ENCODE assay signal across 1 cellular context in the genomic region with DNA sequence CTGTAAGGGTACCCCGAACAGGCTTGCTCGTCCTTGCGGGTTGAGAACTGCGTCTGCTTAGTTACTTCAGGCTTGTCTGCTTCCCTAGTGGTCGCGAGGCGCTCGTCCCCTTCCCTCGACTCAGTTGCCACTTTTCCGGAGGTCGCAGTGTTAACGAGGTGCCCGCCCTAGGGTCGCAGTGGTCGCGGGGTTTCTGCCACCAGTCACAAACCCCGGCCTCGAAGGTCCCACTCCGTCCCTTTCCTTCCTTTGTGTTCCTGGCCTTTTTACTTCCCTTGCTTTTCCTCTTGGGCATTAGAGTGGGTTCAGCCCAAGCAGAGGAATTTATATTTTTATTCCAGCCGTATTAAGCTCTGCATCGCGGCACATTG.
A peak's percentile ranks its signal among the peaks of the same experiment; 100 is the strongest.
TF ChIP-seq lines count a peak whose summit lies in the region.

No MANE protein-coding gene starts in this region.

TF ChIP-seq in HepG2, 621 proteins besides CTCF, POLR2A, EP300 and RAD21 (continued from another document):
- TF ChIP-seq, protein P1, sequence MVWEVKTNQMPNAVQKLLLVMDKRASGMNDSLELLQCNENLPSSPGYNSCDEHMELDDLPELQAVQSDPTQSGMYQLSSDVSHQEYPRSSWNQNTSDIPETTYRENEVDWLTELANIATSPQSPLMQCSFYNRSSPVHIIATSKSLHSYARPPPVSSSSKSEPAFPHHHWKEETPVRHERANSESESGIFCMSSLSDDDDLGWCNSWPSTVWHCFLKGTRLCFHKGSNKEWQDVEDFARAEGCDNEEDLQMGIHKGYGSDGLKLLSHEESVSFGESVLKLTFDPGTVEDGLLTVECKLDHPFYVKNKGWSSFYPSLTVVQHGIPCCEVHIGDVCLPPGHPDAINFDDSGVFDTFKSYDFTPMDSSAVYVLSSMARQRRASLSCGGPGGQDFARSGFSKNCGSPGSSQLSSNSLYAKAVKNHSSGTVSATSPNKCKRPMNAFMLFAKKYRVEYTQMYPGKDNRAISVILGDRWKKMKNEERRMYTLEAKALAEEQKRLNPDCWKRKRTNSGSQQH (CRISPR knock-in tag; IDR thresholded peaks at IDR 0.05; ENCODE audit: low read depth): no peak; the same call in 1 of the 2 replicates
- no peak for TF ChIP-seq NCOA2 (CRISPR knock-in tag; IDR thresholded peaks at IDR 0.05)
- peak; percentile 38 for TF ChIP-seq ZNF232 (CRISPR knock-in tag; IDR thresholded peaks at IDR 0.05; ENCODE audit: borderline replicate concordance)
- TF ChIP-seq KDM6A (CRISPR knock-in tag; IDR thresholded peaks at IDR 0.05; ENCODE audit: low read depth): no peak
- no peak for TF ChIP-seq HNRNPH1 (optimal IDR thresholded peaks at IDR 0.05; ENCODE audit: low read depth, low read length)
- no peak; the same call in 1 of the 2 replicates for TF ChIP-seq ZNF615 (CRISPR knock-in tag; IDR thresholded peaks at IDR 0.05; ENCODE audit: borderline replicate concordance)
- no peak for TF ChIP-seq HCFC1 (IDR thresholded peaks at IDR 0.05; ENCODE audit: low read depth, low read length)
- TF ChIP-seq, protein P2, sequence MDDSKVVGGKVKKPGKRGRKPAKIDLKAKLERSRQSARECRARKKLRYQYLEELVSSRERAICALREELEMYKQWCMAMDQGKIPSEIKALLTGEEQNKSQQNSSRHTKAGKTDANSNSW (CRISPR knock-in tag; IDR thresholded peaks at IDR 0.05; ENCODE audit: borderline replicate concordance): no peak
- TF ChIP-seq DMAP1 (CRISPR knock-in tag; IDR thresholded peaks at IDR 0.05): 0 out of 2 replicates have a peak, but pooled peaks have one; percentile 21
- no peak for TF ChIP-seq ARHGAP35 (CRISPR knock-in tag; IDR thresholded peaks at IDR 0.05; ENCODE audit: borderline replicate concordance)
- no peak for TF ChIP-seq LCORL (IDR thresholded peaks at IDR 0.05)
- TF ChIP-seq LCORL (CRISPR knock-in tag; IDR thresholded peaks at IDR 0.05): no peak
- TF ChIP-seq ZNF556 (CRISPR knock-in tag; IDR thresholded peaks at IDR 0.05; ENCODE audit: borderline replicate concordance): 0 out of 2 replicates have a peak, but pooled peaks have one; percentile 37
- TF ChIP-seq, protein P3, sequence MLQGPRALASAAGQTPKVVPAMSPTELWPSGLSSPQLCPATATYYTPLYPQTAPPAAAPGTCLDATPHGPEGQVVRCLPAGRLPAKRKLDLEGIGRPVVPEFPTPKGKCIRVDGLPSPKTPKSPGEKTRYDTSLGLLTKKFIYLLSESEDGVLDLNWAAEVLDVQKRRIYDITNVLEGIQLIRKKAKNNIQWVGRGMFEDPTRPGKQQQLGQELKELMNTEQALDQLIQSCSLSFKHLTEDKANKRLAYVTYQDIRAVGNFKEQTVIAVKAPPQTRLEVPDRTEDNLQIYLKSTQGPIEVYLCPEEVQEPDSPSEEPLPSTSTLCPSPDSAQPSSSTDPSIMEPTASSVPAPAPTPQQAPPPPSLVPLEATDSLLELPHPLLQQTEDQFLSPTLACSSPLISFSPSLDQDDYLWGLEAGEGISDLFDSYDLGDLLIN (CRISPR knock-in tag; IDR thresholded peaks at IDR 0.05; ENCODE audit: borderline replicate concordance): 0 out of 2 replicates have a peak, but pooled peaks have one; percentile 8
- TF ChIP-seq, protein P4, sequence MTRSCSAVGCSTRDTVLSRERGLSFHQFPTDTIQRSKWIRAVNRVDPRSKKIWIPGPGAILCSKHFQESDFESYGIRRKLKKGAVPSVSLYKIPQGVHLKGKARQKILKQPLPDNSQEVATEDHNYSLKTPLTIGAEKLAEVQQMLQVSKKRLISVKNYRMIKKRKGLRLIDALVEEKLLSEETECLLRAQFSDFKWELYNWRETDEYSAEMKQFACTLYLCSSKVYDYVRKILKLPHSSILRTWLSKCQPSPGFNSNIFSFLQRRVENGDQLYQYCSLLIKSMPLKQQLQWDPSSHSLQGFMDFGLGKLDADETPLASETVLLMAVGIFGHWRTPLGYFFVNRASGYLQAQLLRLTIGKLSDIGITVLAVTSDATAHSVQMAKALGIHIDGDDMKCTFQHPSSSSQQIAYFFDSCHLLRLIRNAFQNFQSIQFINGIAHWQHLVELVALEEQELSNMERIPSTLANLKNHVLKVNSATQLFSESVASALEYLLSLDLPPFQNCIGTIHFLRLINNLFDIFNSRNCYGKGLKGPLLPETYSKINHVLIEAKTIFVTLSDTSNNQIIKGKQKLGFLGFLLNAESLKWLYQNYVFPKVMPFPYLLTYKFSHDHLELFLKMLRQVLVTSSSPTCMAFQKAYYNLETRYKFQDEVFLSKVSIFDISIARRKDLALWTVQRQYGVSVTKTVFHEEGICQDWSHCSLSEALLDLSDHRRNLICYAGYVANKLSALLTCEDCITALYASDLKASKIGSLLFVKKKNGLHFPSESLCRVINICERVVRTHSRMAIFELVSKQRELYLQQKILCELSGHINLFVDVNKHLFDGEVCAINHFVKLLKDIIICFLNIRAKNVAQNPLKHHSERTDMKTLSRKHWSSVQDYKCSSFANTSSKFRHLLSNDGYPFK (CRISPR knock-in tag; IDR thresholded peaks at IDR 0.05; ENCODE audit: borderline replicate concordance): 0 out of 2 replicates have a peak, but pooled peaks have one; percentile 10
- TF ChIP-seq ZFP1 (CRISPR knock-in tag; IDR thresholded peaks at IDR 0.05): peak; percentile 4; the same call in 1 of the 2 replicates
- TF ChIP-seq, protein P5, sequence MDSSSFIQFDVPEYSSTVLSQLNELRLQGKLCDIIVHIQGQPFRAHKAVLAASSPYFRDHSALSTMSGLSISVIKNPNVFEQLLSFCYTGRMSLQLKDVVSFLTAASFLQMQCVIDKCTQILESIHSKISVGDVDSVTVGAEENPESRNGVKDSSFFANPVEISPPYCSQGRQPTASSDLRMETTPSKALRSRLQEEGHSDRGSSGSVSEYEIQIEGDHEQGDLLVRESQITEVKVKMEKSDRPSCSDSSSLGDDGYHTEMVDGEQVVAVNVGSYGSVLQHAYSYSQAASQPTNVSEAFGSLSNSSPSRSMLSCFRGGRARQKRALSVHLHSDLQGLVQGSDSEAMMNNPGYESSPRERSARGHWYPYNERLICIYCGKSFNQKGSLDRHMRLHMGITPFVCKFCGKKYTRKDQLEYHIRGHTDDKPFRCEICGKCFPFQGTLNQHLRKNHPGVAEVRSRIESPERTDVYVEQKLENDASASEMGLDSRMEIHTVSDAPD (CRISPR knock-in tag; IDR thresholded peaks at IDR 0.05): no peak
- TF ChIP-seq, protein P6, sequence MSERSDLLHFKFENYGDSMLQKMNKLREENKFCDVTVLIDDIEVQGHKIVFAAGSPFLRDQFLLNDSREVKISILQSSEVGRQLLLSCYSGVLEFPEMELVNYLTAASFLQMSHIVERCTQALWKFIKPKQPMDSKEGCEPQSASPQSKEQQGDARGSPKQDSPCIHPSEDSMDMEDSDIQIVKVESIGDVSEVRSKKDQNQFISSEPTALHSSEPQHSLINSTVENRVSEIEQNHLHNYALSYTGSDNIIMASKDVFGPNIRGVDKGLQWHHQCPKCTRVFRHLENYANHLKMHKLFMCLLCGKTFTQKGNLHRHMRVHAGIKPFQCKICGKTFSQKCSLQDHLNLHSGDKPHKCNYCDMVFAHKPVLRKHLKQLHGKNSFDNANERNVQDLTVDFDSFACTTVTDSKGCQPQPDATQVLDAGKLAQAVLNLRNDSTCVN (CRISPR knock-in tag; IDR thresholded peaks at IDR 0.05; ENCODE audit: borderline replicate concordance): 0 out of 2 replicates have a peak, but pooled peaks have one; percentile 29
- no peak for TF ChIP-seq SMAD9 (CRISPR knock-in tag; IDR thresholded peaks at IDR 0.05)
- TF ChIP-seq, protein P7, sequence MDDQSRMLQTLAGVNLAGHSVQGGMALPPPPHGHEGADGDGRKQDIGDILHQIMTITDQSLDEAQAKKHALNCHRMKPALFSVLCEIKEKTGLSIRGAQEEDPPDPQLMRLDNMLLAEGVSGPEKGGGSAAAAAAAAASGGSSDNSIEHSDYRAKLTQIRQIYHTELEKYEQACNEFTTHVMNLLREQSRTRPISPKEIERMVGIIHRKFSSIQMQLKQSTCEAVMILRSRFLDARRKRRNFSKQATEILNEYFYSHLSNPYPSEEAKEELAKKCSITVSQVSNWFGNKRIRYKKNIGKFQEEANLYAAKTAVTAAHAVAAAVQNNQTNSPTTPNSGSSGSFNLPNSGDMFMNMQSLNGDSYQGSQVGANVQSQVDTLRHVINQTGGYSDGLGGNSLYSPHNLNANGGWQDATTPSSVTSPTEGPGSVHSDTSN (CRISPR knock-in tag; IDR thresholded peaks at IDR 0.05; ENCODE audit: borderline replicate concordance): no peak
- TF ChIP-seq, protein P8, sequence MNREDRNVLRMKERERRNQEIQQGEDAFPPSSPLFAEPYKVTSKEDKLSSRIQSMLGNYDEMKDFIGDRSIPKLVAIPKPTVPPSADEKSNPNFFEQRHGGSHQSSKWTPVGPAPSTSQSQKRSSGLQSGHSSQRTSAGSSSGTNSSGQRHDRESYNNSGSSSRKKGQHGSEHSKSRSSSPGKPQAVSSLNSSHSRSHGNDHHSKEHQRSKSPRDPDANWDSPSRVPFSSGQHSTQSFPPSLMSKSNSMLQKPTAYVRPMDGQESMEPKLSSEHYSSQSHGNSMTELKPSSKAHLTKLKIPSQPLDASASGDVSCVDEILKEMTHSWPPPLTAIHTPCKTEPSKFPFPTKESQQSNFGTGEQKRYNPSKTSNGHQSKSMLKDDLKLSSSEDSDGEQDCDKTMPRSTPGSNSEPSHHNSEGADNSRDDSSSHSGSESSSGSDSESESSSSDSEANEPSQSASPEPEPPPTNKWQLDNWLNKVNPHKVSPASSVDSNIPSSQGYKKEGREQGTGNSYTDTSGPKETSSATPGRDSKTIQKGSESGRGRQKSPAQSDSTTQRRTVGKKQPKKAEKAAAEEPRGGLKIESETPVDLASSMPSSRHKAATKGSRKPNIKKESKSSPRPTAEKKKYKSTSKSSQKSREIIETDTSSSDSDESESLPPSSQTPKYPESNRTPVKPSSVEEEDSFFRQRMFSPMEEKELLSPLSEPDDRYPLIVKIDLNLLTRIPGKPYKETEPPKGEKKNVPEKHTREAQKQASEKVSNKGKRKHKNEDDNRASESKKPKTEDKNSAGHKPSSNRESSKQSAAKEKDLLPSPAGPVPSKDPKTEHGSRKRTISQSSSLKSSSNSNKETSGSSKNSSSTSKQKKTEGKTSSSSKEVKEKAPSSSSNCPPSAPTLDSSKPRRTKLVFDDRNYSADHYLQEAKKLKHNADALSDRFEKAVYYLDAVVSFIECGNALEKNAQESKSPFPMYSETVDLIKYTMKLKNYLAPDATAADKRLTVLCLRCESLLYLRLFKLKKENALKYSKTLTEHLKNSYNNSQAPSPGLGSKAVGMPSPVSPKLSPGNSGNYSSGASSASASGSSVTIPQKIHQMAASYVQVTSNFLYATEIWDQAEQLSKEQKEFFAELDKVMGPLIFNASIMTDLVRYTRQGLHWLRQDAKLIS (CRISPR knock-in tag; IDR thresholded peaks at IDR 0.05): no peak; the same call in 1 of the 2 replicates
- TF ChIP-seq ZNF781 (CRISPR knock-in tag; IDR thresholded peaks at IDR 0.05; ENCODE audit: borderline replicate concordance, not compliant biosample characterization): no peak
- TF ChIP-seq ETV6 (CRISPR knock-in tag; conservative IDR thresholded peaks at IDR 0.05): 0 out of 2 replicates have a peak, but pooled peaks have one; percentile 12
- TF ChIP-seq MYC (CRISPR knock-in tag; IDR thresholded peaks at IDR 0.05; ENCODE audit: borderline replicate concordance): no peak
- TF ChIP-seq RFX5 (IDR thresholded peaks at IDR 0.05; ENCODE audit: low read depth, low read length): no peak
- no peak for TF ChIP-seq GABPB1 (CRISPR knock-in tag; IDR thresholded peaks at IDR 0.05)
- no peak for TF ChIP-seq SP2 (CRISPR knock-in tag; IDR thresholded peaks at IDR 0.05)
- TF ChIP-seq, protein P9, sequence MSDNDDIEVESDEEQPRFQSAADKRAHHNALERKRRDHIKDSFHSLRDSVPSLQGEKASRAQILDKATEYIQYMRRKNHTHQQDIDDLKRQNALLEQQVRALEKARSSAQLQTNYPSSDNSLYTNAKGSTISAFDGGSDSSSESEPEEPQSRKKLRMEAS (IDR thresholded peaks at IDR 0.05): no peak
